22 cellular contexts compared by ENCODE assay signal in genomic region chr15:90025461-90026033, GRCh38.
"Had no signal": no experiment of that assay in that cellular context is flagged by ENCODE, and none has a peak within 500 bp of the region (broad histone marks: within the 10 kb centered on the region; RNA-seq: fewer than 3 reads in every experiment).

No MANE protein-coding gene starts in this region.

- H3K4me1 ChIP-seq: right atrium auricular region had no signal

- H3K9me3 Mint-ChIP-seq: natural killer cell; stimulated activated naive CD8-positive, alpha-beta T cell treated with anti-CD3 and anti-CD28 coated beads, Interleukin-15, amount 100 ng/mL, for 72 hours; WTC11 had no signal

- H3K9me3 ChIP-seq: gastrocnemius medialis, left ventricle myocardium inferior, psoas muscle, right atrium auricular region, tibial artery had no signal

- DNase-seq: activated CD4-positive, alpha-beta T cell treated with anti-CD3 and anti-CD28 coated beads for 36 hours; activated CD4-positive, alpha-beta T cell treated with anti-CD3 and anti-CD28 coated beads, Interleukin-2, amount 50 U/mL, for 48 hours; activated CD8-positive, alpha-beta memory T cell treated with anti-CD3 and anti-CD28 coated beads, Interleukin-2, amount 50 U/mL, for 48 hours; activated naive CD4-positive, alpha-beta T cell treated with Interleukin-2 at 50 U/mL for 16 hours; activated naive CD8-positive, alpha-beta T cell treated with anti-CD3 and anti-CD28 coated beads for 36 hours; activated T-cell treated with anti-CD3 and anti-CD28 coated beads, Interleukin-2, amount 50 U/mL, for 4 hours; amniotic stem cell; cortex of kidney; erythroblast; gastrocnemius medialis; hypothalamus; left ventricle myocardium inferior; midbrain; natural killer cell; psoas muscle; stimulated activated CD4-positive, alpha-beta T cell treated with anti-CD3 and anti-CD28 coated beads, Interleukin-12 subunit alpha, Interleukin-12 subunit beta, amount 100 ng/mL, for 4 hours; stimulated activated naive CD8-positive, alpha-beta T cell treated with anti-CD3 and anti-CD28 coated beads, Interleukin-15, amount 100 ng/mL, for 72 hours; T1000 had no signal

- H3K4me3 ChIP-seq: gastrocnemius medialis, left ventricle myocardium inferior, psoas muscle, right atrium auricular region, tibial artery had no signal

- H3K27ac Mint-ChIP-seq: activated CD4-positive, alpha-beta T cell treated with anti-CD3 and anti-CD28 coated beads for 36 hours; activated naive CD8-positive, alpha-beta T cell treated with anti-CD3 and anti-CD28 coated beads for 36 hours; T-helper 1 cell treated with Interleukin-12 subunit alpha and Interleukin-12 subunit beta and Interleukin-4 antibody, amounts not matched to agents 30 μg/mL and 1 μg/mL, for 36 hours had no signal

- H3K36me3 ChIP-seq: gastrocnemius medialis, left ventricle myocardium inferior, right atrium auricular region, tibial artery had no signal

- H3K36me3 Mint-ChIP-seq: natural killer cell, WTC11 had no signal

- ATAC-seq: activated CD4-positive, alpha-beta T cell treated with anti-CD3 and anti-CD28 coated beads for 36 hours; activated T-cell treated with anti-CD3 and anti-CD28 coated beads, Interleukin-2, amount 50 U/mL, for 4 hours; gastrocnemius medialis; natural killer cell; psoas muscle; stimulated activated naive CD8-positive, alpha-beta T cell treated with anti-CD3 and anti-CD28 coated beads, Interleukin-15, amount 100 ng/mL, for 72 hours; WTC11 had no signal

- H3K27ac ChIP-seq: gastrocnemius medialis, left ventricle myocardium inferior, psoas muscle, right atrium auricular region, tibial artery had no signal

- H3K27me3 Mint-ChIP-seq: activated CD4-positive, alpha-beta T cell treated with anti-CD3 and anti-CD28 coated beads for 36 hours; activated naive CD8-positive, alpha-beta T cell treated with anti-CD3 and anti-CD28 coated beads for 36 hours; stimulated activated naive CD8-positive, alpha-beta T cell treated with anti-CD3 and anti-CD28 coated beads, Interleukin-15, amount 100 ng/mL, for 72 hours had no signal

- H3K27me3 ChIP-seq: gastrocnemius medialis, right atrium auricular region, tibial artery had no signal

- H3K4me3 Mint-ChIP-seq: activated CD4-positive, alpha-beta T cell treated with anti-CD3 and anti-CD28 coated beads for 36 hours; activated naive CD8-positive, alpha-beta T cell treated with anti-CD3 and anti-CD28 coated beads for 36 hours; activated T-cell treated with anti-CD3 and anti-CD28 coated beads, Interleukin-2, amount 50 U/mL, for 4 hours; natural killer cell; stimulated activated naive CD8-positive, alpha-beta T cell treated with anti-CD3 and anti-CD28 coated beads, Interleukin-15, amount 100 ng/mL, for 72 hours; T-helper 1 cell treated with Interleukin-12 subunit alpha and Interleukin-12 subunit beta and Interleukin-4 antibody, amounts not matched to agents 30 μg/mL and 1 μg/mL, for 36 hours; WTC11 had no signal
